Comparison of ENCODE assay signal across 8 cellular contexts in genomic region chr17:7579839-7580630, GRCh38. TPM values are rescaled to one million over a fixed set of nuclear protein-coding genes. Genes with fewer than 3 reads are reported as not detected.
DNase-seq lines count a peak whose midpoint lies in the region; ATAC-seq and TF ChIP-seq lines count a peak whose summit lies in the region.

No MANE protein-coding gene starts in this region.

- H3K4me1 Mint-ChIP-seq in CD14-positive monocyte (peaks cover 80% of the 10 kb centered on the region), nephron progenitor cell (peaks cover 88% of the 10 kb centered on the region)

- no peaks in the 10 kb centered on the region for H3K9me2 ChIP-seq in Loucy (replicated peaks; ENCODE audit: low read depth, low read length)

- H3K4me2 ChIP-seq in Loucy (ENCODE audit: low read depth, low read length, poor library complexity, severe bottlenecking): peak overlapping the region; percentile 39

- H3K4me3 ChIP-seq in Loucy (ENCODE audit: low read length, poor library complexity, severe bottlenecking): peak overlapping the region; percentile 2

- intact Hi-C loops in CD14-positive monocyte (cut with micrococcal nuclease): loop anchor here (2.0 to 10.0 kb wide), 5 partner anchors 107 to 273 kb away; partner anchors contain the start of genes EIF5A (in 1 of the 2), FGF11 (in 1 of the 2), NEURL4 (in 1 of the 2) and TMEM102 (in 1 of the 2)

- H3K36me3 Mint-ChIP-seq in CD14-positive monocyte (peaks cover 65 to 72% of the 10 kb centered on the region in 2 donors), nephron progenitor cell (ENCODE audit: low read depth) (peaks cover 63% of the 10 kb centered on the region)

- H3K27me3 Mint-ChIP-seq in CD14-positive monocyte (ENCODE audit: low read depth in 3 of 3): peaks cover 0 to 12% (median 2%) of the 10 kb centered on the region in 3 donors
- H3K27me3 Mint-ChIP-seq in nephron progenitor cell (ENCODE audit: low read depth, poor library complexity): no peaks in the 10 kb centered on the region

- H3K4me1 ChIP-seq in Loucy (ENCODE audit: insufficient read depth, low read length, poor library complexity, severe bottlenecking): peaks cover 45% of the 10 kb centered on the region

- DNase-seq in CD14-positive monocyte (ENCODE audit: low spot score) (no peak), caudate nucleus (lab: John Stamatoyannopoulos, UW) (no peak), nephron progenitor cell (no peak), NK-92 (lab: John Stamatoyannopoulos, UW; ENCODE audit: unreplicated experiment) (no peak), NCI-H774 (lab: John Stamatoyannopoulos, UW) (no peak)

- H3K9me3 Mint-ChIP-seq in CD14-positive monocyte (peaks cover 0 to 6% (median 0%) of the 10 kb centered on the region in 7 donors), nephron progenitor cell (no peaks in the 10 kb centered on the region)

- peaks cover 60% of the 10 kb centered on the region for H3K36me3 ChIP-seq in Loucy (ENCODE audit: insufficient read depth, low read length)

- H3K9ac ChIP-seq in Loucy (ENCODE audit: low read depth, low read length, poor library complexity, severe bottlenecking): peak overlapping the region; percentile 29

- peaks cover 45% of the 10 kb centered on the region for H4K20me1 ChIP-seq in Loucy (ENCODE audit: insufficient read depth, low read length, poor library complexity, severe bottlenecking)

- no peak for ATAC-seq in GM21825 (IDR thresholded peaks at IDR 0.05; ENCODE audit: unreplicated experiment)
- ATAC-seq in HG02870 (IDR thresholded peaks at IDR 0.05; ENCODE audit: unreplicated experiment): no peak

- H3K27ac Mint-ChIP-seq in CD14-positive monocyte (peak overlapping the region; percentile 98 to 100 (median 100)), nephron progenitor cell (peak overlapping the region; percentile 100)

- peak overlapping the region; percentile 81 for H3K27ac ChIP-seq in caudate nucleus (ENCODE audit: low read depth, low read length)

- no peaks in the 10 kb centered on the region for H3K27me3 ChIP-seq in Loucy (ENCODE audit: insufficient read depth, low read length, poor library complexity, severe bottlenecking)

- peaks cover 72% of the 10 kb centered on the region for H3K79me2 ChIP-seq in Loucy (ENCODE audit: insufficient read depth, low read length)

- H2AFZ ChIP-seq in Loucy (ENCODE audit: low read length): no peak overlapping the region

- no peaks in the 10 kb centered on the region for H3K9me3 ChIP-seq in Loucy (ENCODE audit: insufficient read depth, low read depth, low read length)

- H3F3A ChIP-seq in Loucy (ENCODE audit: low read depth): peaks cover 27% of the 10 kb centered on the region

- H3K4me3 Mint-ChIP-seq in CD14-positive monocyte: peak overlapping the region; percentile 98 to 99
- H3K4me3 Mint-ChIP-seq in nephron progenitor cell: no peak overlapping the region

- TF ChIP-seq CTCF in CD14-positive monocyte (IDR thresholded peaks at IDR 0.05) (no peak), Loucy (conservative IDR thresholded peaks at IDR 0.05; ENCODE audit: low read length) (no peak), nephron progenitor cell (IDR thresholded peaks at IDR 0.05) (no peak)

RNA-seq across cellular contexts. Expression of gene CD68, which starts 0.6 kb away (rescaled TPM):
- 100 to 1,000 TPM; 642 to 884 TPM for polyA plus RNA-seq in CD14-positive monocyte

RNA-seq across cellular contexts. Expression of gene MPDU1, which starts 3.6 kb away (rescaled TPM):
- polyA plus RNA-seq in CD14-positive monocyte: 100 to 1,000 TPM; 103 to 107 TPM

RNA-seq across cellular contexts. Expression of gene SOX15, which starts 9.9 kb away (rescaled TPM):
- polyA plus RNA-seq in CD14-positive monocyte: 1 to 10 TPM in 1 of 2 donors, under 1 TPM in 1; 0.86 to 1.2 TPM

RNA-seq across cellular contexts. Expression of gene SENP3, which starts 18.3 kb away (rescaled TPM):
- 1 to 10 TPM; 2.9 to 5.6 TPM for polyA plus RNA-seq in CD14-positive monocyte

RNA-seq across cellular contexts. Expression of gene TNFSF13, which starts 21.5 kb away (rescaled TPM):
- 100 to 1,000 TPM; 491 to 523 TPM for polyA plus RNA-seq in CD14-positive monocyte
